Comparison of ENCODE assay signal across 8 cellular contexts in genomic region chr10:5977471-5978370, GRCh38. TPM values are rescaled to one million over a fixed set of nuclear protein-coding genes. Genes with fewer than 3 reads are reported as not detected.
DNase-seq lines count a peak whose midpoint lies in the region; ATAC-seq and TF ChIP-seq lines count a peak whose summit lies in the region.

Gene IL15RA (minus strand): TSS chr10:5977543. CDS start chr10:5977492, 51 bp downstream.

- peak within 1 kb of the TSS; percentile 88 for H3K4me3 Mint-ChIP-seq in stimulated activated effector memory CD8-positive, alpha-beta T cell treated with anti-CD3 and anti-CD28 coated beads, Interleukin-12 subunit alpha, Interleukin-12 subunit beta, amount 100 ng/mL, for 72 hours

- DNase-seq in 8988T, result peak; percentile 77
- DNase-seq in NOMO-1 (lab: John Stamatoyannopoulos, UW; ENCODE audit: unreplicated experiment in 2 of 2), result peak; percentile 50 to 66
- peak; percentile 91 for DNase-seq in activated CD8-positive, alpha-beta memory T cell treated with anti-CD3 and anti-CD28 coated beads, Interleukin-2, amount 50 U/mL, for 48 hours
- no peak for DNase-seq in epithelial cell of proximal tubule (ENCODE audit: low read depth)
- peak; percentile 47 for DNase-seq in myocyte (ENCODE audit: low read depth)
- DNase-seq in stimulated activated effector memory CD8-positive, alpha-beta T cell treated with anti-CD3 and anti-CD28 coated beads, Interleukin-12 subunit alpha, Interleukin-12 subunit beta, amount 100 ng/mL, for 72 hours (ENCODE audit: low spot score in 2 of 2), result peak; percentile 78 to 93

- H3K9me3 Mint-ChIP-seq in stimulated activated effector memory CD8-positive, alpha-beta T cell treated with anti-CD3 and anti-CD28 coated beads, Interleukin-12 subunit alpha, Interleukin-12 subunit beta, amount 100 ng/mL, for 72 hours, result no peaks in the 10 kb centered on the region

- peak within 1 kb of the TSS; percentile 93 for H3K4me3 ChIP-seq in epithelial cell of proximal tubule (ENCODE audit: low read depth, low read length)

- peak within 1 kb of the TSS; percentile 93 for H3K27ac Mint-ChIP-seq in stimulated activated effector memory CD8-positive, alpha-beta T cell treated with anti-CD3 and anti-CD28 coated beads, Interleukin-12 subunit alpha, Interleukin-12 subunit beta, amount 100 ng/mL, for 72 hours

- ATAC-seq in GM18511 (IDR thresholded peaks at IDR 0.05; ENCODE audit: unreplicated experiment), result peak; percentile 70
- peak; percentile 55 for ATAC-seq in HG02973 (IDR thresholded peaks at IDR 0.05; ENCODE audit: unreplicated experiment)
- ATAC-seq in stimulated activated effector memory CD8-positive, alpha-beta T cell treated with anti-CD3 and anti-CD28 coated beads, Interleukin-12 subunit alpha, Interleukin-12 subunit beta, amount 100 ng/mL, for 72 hours, result peak; percentile 86

- H3K4me1 Mint-ChIP-seq in stimulated activated effector memory CD8-positive, alpha-beta T cell treated with anti-CD3 and anti-CD28 coated beads, Interleukin-12 subunit alpha, Interleukin-12 subunit beta, amount 100 ng/mL, for 72 hours, result peaks cover 25% of the 10 kb centered on the region

- peaks cover 22% of the 10 kb centered on the region for H3K36me3 Mint-ChIP-seq in stimulated activated effector memory CD8-positive, alpha-beta T cell treated with anti-CD3 and anti-CD28 coated beads, Interleukin-12 subunit alpha, Interleukin-12 subunit beta, amount 100 ng/mL, for 72 hours

- TF ChIP-seq CTCF in epithelial cell of proximal tubule (conservative IDR thresholded peaks at IDR 0.05; ENCODE audit: low read depth, low read length), result no peak

RNA-seq across cellular contexts. Expression of gene IL15RA, which starts in this region (rescaled TPM):
- total RNA-seq in epithelial cell of proximal tubule (12.5 and 24.5 TPM in 2 replicates), myocyte (0.19 and 0.88 TPM in 2 replicates)
- polyA plus RNA-seq in myocyte (2012), result 0.35 TPM

Comparison
In these comparisons a context has a peak if more than half of its experiments do, and no peak if none do; other contexts are left out.
1. Peak in DNase-seq in myocyte; RNA of the gene not detected or under 1 TPM.